Comparison of ENCODE assay signal across 13 cellular contexts in genomic region chr1:204420039-204421004, GRCh38. TPM values are rescaled to one million over a fixed set of nuclear protein-coding genes. Genes with fewer than 3 reads are reported as not detected.
DNase-seq lines count a peak whose midpoint lies in the region; ATAC-seq, FAIRE-seq and TF ChIP-seq lines count a peak whose summit lies in the region.
"Had no signal": no experiment of that assay in that cellular context is flagged by ENCODE, and none has a peak within 500 bp of the region (broad histone marks: within the 10 kb centered on the region; RNA-seq: fewer than 3 reads in every experiment).

No MANE protein-coding gene starts in this region.

- no peak for TF ChIP-seq RAD21 in HepG2 (CRISPR knock-in tag; IDR thresholded peaks at IDR 0.05)

- no peak for TF ChIP-seq POLR2A in HepG2 (IDR thresholded peaks at IDR 0.05; ENCODE audit: insufficient read depth in 1 of 2, low read depth in 2 of 2, low read length in 2 of 2)
- no peak for TF ChIP-seq POLR2A in right lobe of liver (IDR thresholded peaks at IDR 0.05)

- DNase-seq in HepG2 (ENCODE audit: low spot score) (no peak), right lobe of liver (no peak), RWPE1 (ENCODE audit: low spot score) (no peak), middle frontal gyrus (ENCODE audit: extremely low spot score, low spot score) (no peak)
- DNase-seq: activated CD8-positive, alpha-beta T cell treated with anti-CD3 and anti-CD28 coated beads, Interleukin-2, amount 10 ng/mL, durations not matched to agents 7 days and 5 days; GDM1; NCI-H1930; transverse colon had no signal

- no peaks in the 10 kb centered on the region for H3K79me2 ChIP-seq in HepG2 (ENCODE audit: insufficient read depth, low read length)

- TF ChIP-seq EP300 in HepG2 (IDR thresholded peaks at IDR 0.05; ENCODE audit: low read depth in 2 of 2, low read length in 2 of 2) (no peak), HepG2 (CRISPR knock-in tag; IDR thresholded peaks at IDR 0.05; ENCODE audit: borderline replicate concordance) (no peak)

- H3K9ac ChIP-seq in HepG2 (ENCODE audit: insufficient read depth, low read depth, low read length) = peak overlapping the region; percentile 1; the same call in 1 of the 2 replicates
- peak overlapping the region; percentile 1; the same call in 1 of the 2 replicates for H3K9ac ChIP-seq in iPS-20b (ENCODE audit: low read depth, low read length)

- no peak for TF ChIP-seq CTCF in HepG2 (CRISPR knock-in tag; IDR thresholded peaks at IDR 0.05)
- no peak for TF ChIP-seq CTCF in right lobe of liver (IDR thresholded peaks at IDR 0.05)
- TF ChIP-seq CTCF in RWPE1 (conservative IDR thresholded peaks at IDR 0.05; ENCODE audit: low read depth) = no peak

- H4K20me1 ChIP-seq in HepG2 (ENCODE audit: insufficient read depth, low read length) = no peaks in the 10 kb centered on the region

- H3K4me3 ChIP-seq in HepG2 (replicated peaks in 1 of 3; ENCODE audit: insufficient read depth in 1 of 3, low read depth in 2 of 3, low read length in 3 of 3) (no peak overlapping the region), right lobe of liver (no peak overlapping the region), iPS-20b (ENCODE audit: low read length) (no peak overlapping the region)
- H3K4me3 ChIP-seq: transverse colon had no signal

- no peak overlapping the region for H3K4me2 ChIP-seq in HepG2 (ENCODE audit: low read depth, low read length)

- POLR2A ChIA-PET in HepG2 (lab: Yijun Ruan, JAX) = no interaction called here
- POLR2A ChIA-PET in RWPE1 (lab: Yijun Ruan, JAX; ENCODE audit: low non-redundant PET) = interaction anchor here (0.7 kb wide), 1 partner anchor 16 kb away, joined by 6 read pairs; no protein-coding TSS in a partner anchor

- H3K27ac ChIP-seq in HepG2 (ENCODE audit: extremely low read length, insufficient read depth, low read length) (peak overlapping the region; percentile 16), right lobe of liver (peak overlapping the region in 1 of 3 donors; percentile 73), RWPE1 (peak overlapping the region; percentile 54), iPS-20b (ENCODE audit: low read length) (no peak overlapping the region)

- ATAC-seq in HepG2 = no peak
- ATAC-seq in right lobe of liver = no peak
- ATAC-seq in GM21825 (IDR thresholded peaks at IDR 0.05; ENCODE audit: unreplicated experiment) = no peak
- ATAC-seq in HG03196 (IDR thresholded peaks at IDR 0.05; ENCODE audit: unreplicated experiment) = no peak
- no peak for ATAC-seq in GM21515 (IDR thresholded peaks at IDR 0.05; ENCODE audit: unreplicated experiment)
- ATAC-seq: activated CD8-positive, alpha-beta T cell treated with anti-CD3 and anti-CD28 coated beads, Interleukin-2, amount 10 ng/mL, durations not matched to agents 7 days and 5 days had no signal

- in situ Hi-C loops in HepG2 (cut with HindIII; ENCODE audit: extremely low pct_ligation_motif_present, low pct_unique_long_range_greater_than_20kb) = no loop called here

- no TSS peak for BruUV-seq in HepG2 (replicated peaks; lab: Mats Ljungman, UMichigan)

- H3K4me1 ChIP-seq in HepG2 (ENCODE audit: insufficient read depth, low read length) = peaks cover 60% of the 10 kb centered on the region
- H3K4me1 ChIP-seq in right lobe of liver = peaks cover 0 to 61% (median 18%) of the 10 kb centered on the region in 4 donors
- peaks cover 7% of the 10 kb centered on the region; the same call in 1 of the 2 replicates for H3K4me1 ChIP-seq in iPS-20b (ENCODE audit: insufficient read depth, low read length)

- H2AFZ ChIP-seq in HepG2 (ENCODE audit: low read length) = no peak overlapping the region

- no peaks in the 10 kb centered on the region; a peak in 1 of 5 replicates for H3K36me3 ChIP-seq in HepG2 (replicated peaks in 1 of 2; ENCODE audit: control insufficient read depth in 1 of 2, insufficient read depth in 2 of 2, low read length in 2 of 2)
- peaks cover 0 to 2% (median 0%) of the 10 kb centered on the region in 4 donors for H3K36me3 ChIP-seq in right lobe of liver
- H3K36me3 ChIP-seq in iPS-20b (ENCODE audit: insufficient read depth, low read depth, low read length) = peaks cover 21% of the 10 kb centered on the region

- no peak for FAIRE-seq in HepG2 (lab: Jason Lieb, UNC)
- FAIRE-seq: endometrium had no signal

- 67% methylated on average over 7 of the region's 7 CpGs for WGBS in HepG2 (ENCODE audit: low lambda C conversion rate)
- 51% methylated on average over 5 of the region's 7 CpGs for WGBS in right lobe of liver (ENCODE audit: insufficient coverage, low coverage, low lambda C conversion rate, missing lambda C conversion rate)

- CTCF ChIA-PET in HepG2 (lab: Yijun Ruan, JAX; ENCODE audit: low intra/inter-chr PET ratio, low total read pairs) (no interaction called here), RWPE1 (lab: Yijun Ruan, JAX) (interaction anchor here (0.6 to 1.4 kb wide), 7 partner anchors 12 to 387 kb away, joined by 3 to 6 read pairs (median 4); no protein-coding TSS in a partner anchor)

- H3K27me3 ChIP-seq in HepG2 (ENCODE audit: control insufficient read depth in 1 of 2, insufficient read depth in 2 of 2, low read length in 2 of 2) (no peaks in the 10 kb centered on the region), right lobe of liver (no peaks in the 10 kb centered on the region), iPS-20b (ENCODE audit: insufficient read depth, low read length) (no peaks in the 10 kb centered on the region)
- H3K27me3 ChIP-seq: transverse colon had no signal

- intact Hi-C loops in HepG2 (cut with micrococcal nuclease; ENCODE audit: unreplicated experiment) (no loop called here), right lobe of liver (cut with DNase I) (no loop called here)

- H3K9me3 ChIP-seq in HepG2 (ENCODE audit: low read length) = no peaks in the 10 kb centered on the region
- no peaks in the 10 kb centered on the region for H3K9me3 ChIP-seq in right lobe of liver
- H3K9me3 ChIP-seq in iPS-20b (ENCODE audit: insufficient read depth, low read depth, low read length) = no peaks in the 10 kb centered on the region
- H3K9me3 ChIP-seq: transverse colon had no signal

TF ChIP-seq in HepG2, 621 proteins besides CTCF, POLR2A, EP300 and RAD21 (continues in another document):
- TF ChIP-seq, protein P1, sequence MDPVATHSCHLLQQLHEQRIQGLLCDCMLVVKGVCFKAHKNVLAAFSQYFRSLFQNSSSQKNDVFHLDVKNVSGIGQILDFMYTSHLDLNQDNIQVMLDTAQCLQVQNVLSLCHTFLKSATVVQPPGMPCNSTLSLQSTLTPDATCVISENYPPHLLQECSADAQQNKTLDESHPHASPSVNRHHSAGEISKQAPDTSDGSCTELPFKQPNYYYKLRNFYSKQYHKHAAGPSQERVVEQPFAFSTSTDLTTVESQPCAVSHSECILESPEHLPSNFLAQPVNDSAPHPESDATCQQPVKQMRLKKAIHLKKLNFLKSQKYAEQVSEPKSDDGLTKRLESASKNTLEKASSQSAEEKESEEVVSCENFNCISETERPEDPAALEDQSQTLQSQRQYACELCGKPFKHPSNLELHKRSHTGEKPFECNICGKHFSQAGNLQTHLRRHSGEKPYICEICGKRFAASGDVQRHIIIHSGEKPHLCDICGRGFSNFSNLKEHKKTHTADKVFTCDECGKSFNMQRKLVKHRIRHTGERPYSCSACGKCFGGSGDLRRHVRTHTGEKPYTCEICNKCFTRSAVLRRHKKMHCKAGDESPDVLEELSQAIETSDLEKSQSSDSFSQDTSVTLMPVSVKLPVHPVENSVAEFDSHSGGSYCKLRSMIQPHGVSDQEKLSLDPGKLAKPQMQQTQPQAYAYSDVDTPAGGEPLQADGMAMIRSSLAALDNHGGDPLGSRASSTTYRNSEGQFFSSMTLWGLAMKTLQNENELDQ (CRISPR knock-in tag; IDR thresholded peaks at IDR 0.05; ENCODE audit: borderline replicate concordance) = no peak
- TF ChIP-seq ASH2L (IDR thresholded peaks at IDR 0.05; ENCODE audit: insufficient read length, low read depth, low read length) = no peak
- TF ChIP-seq ZNF512 (CRISPR knock-in tag; IDR thresholded peaks at IDR 0.05) = no peak
- TF ChIP-seq ZNF709 (CRISPR knock-in tag; IDR thresholded peaks at IDR 0.05) = no peak

RNA-seq across cellular contexts. Expression of gene PPP1R15B, which starts 8.7 kb away (rescaled TPM):
- 20.1 and 23.8 TPM in 2 replicates for total RNA-seq in HepG2 (2016; rRNA removed; fragmentation: Illumina TruSeq; extraction: Trizol)
- total RNA-seq in HepG2 (2016; cell fraction: cytosol; rRNA removed; fragmentation: Illumina TruSeq; extraction: Trizol; ENCODE audit: low read depth) = 2.1 and 2.7 TPM in 2 replicates
- 19.9 and 23.3 TPM in 2 replicates for total RNA-seq in HepG2 (2016; cell fraction: insoluble cytoplasmic fraction; rRNA removed; fragmentation: Illumina TruSeq; extraction: Trizol)
- total RNA-seq in HepG2 (2016; cell fraction: membrane; rRNA removed; fragmentation: Illumina TruSeq; extraction: Trizol) = 9.2 and 10.4 TPM in 2 replicates
- total RNA-seq in HepG2 (2016; cell fraction: nucleus; rRNA removed; fragmentation: Illumina TruSeq; extraction: Trizol) = 29.0 and 33.5 TPM in 2 replicates
- 12.7 and 13.4 TPM in 2 replicates for polyA plus RNA-seq in HepG2 (2011; rRNA removed)
- polyA plus RNA-seq in HepG2 (2011; cell fraction: cytosol; rRNA removed) = 9.5 and 11.8 TPM in 2 replicates
- 12.8 and 14.2 TPM in 2 replicates for polyA plus RNA-seq in HepG2 (2011; cell fraction: nucleus; rRNA removed)
- polyA plus RNA-seq in HepG2 (2012) = 13.8 and 16.0 TPM in 2 replicates
- 1.2 and 1.4 TPM in 2 replicates for polyA plus RNA-seq in HepG2 (2016; cell fraction: cytosol; fragmentation: Illumina TruSeq; extraction: Trizol; ENCODE audit: low read depth)
- polyA plus RNA-seq in HepG2 (2016; cell fraction: insoluble cytoplasmic fraction; fragmentation: Illumina TruSeq; extraction: Trizol; ENCODE audit: low read depth) = 15.8 and 16.0 TPM in 2 replicates
- polyA plus RNA-seq in HepG2 (2016; cell fraction: membrane; fragmentation: Illumina TruSeq; extraction: Trizol; ENCODE audit: low read depth) = 3.3 and 3.6 TPM in 2 replicates
- 30.8 and 34.1 TPM in 2 replicates for polyA plus RNA-seq in HepG2 (2016; cell fraction: nucleus; fragmentation: Illumina TruSeq; extraction: Trizol; ENCODE audit: insufficient read depth, low read depth)
- polyA minus RNA-seq in HepG2 (2011; rRNA and poly(A)+ RNA removed; ENCODE audit: low replicate concordance) = 29.5 and 115 TPM in 2 replicates
- polyA minus RNA-seq in HepG2 (2011; cell fraction: cytosol; rRNA and poly(A)+ RNA removed) = 25.9 and 34.1 TPM in 2 replicates
- polyA minus RNA-seq in HepG2 (2011; cell fraction: nucleus; rRNA and poly(A)+ RNA removed) = 43.4 and 52.2 TPM in 2 replicates
- total RNA-seq in right lobe of liver = 10 to 100 TPM; 28.6 to 43.6 (median 34.3) TPM
